In the genomic region with DNA sequence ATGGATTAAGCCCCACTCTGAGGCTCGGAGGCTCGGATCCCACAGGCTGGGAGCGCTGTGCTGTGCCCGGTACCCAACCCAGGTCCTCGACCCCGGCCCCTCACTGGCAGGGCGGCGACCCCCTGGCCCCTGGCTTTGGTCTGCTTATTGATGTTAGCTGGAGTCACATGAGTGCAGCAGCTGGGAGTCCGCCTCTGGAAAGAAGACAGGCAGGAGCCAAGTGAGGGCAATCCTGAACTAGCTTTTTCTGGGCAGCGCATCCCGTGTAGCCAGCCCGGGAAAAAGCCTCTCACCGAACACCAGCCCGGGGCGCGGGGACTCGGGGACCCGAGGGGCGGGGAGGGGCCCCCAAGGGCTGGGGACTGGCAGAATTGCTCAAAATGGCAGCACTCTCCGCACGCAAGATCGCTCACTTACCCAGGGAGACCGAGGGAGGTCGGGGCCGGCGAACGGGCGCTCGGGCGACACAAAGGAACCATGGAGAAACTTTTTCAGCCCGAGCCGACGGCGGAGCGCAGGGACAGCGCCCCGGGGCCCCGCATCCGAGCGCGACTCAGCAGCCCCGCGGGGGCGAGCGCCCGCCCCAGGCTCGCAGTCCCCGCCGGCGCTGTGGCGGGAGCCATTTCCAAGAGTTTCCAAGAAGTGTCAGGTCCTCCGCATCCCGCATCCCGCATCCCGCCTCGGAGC, we compare ENCODE assay signal across 9 cellular contexts. TPM values are rescaled to one million over a fixed set of nuclear protein-coding genes. Genes with fewer than 3 reads are reported as not detected.
DNase-seq lines count a peak whose midpoint lies in the region; ATAC-seq, FAIRE-seq and TF ChIP-seq lines count a peak whose summit lies in the region.
"Had no signal": no experiment of that assay in that cellular context is flagged by ENCODE, and none has a peak within 500 bp of the region (broad histone marks: within the 10 kb centered on the region; RNA-seq: fewer than 3 reads in every experiment).

No MANE protein-coding gene starts in this region.

- no peaks in the 10 kb centered on the region for H3K36me3 ChIP-seq in kidney (ENCODE audit: control insufficient read depth in 1 of 2, insufficient read depth in 2 of 2, low read length in 2 of 2)
- no peaks in the 10 kb centered on the region for H3K36me3 ChIP-seq in subcutaneous abdominal adipose tissue (ENCODE audit: control insufficient read depth in 5 of 5, insufficient read depth in 5 of 5, low read length in 5 of 5)
- H3K36me3 ChIP-seq: BLaER1 had no signal

- H3K27ac Mint-ChIP-seq in activated naive CD8-positive, alpha-beta T cell = no peak overlapping the region
- H3K27ac Mint-ChIP-seq in stimulated activated effector memory CD8-positive, alpha-beta T cell treated with anti-CD3 and anti-CD28 coated beads, Interleukin-12 subunit alpha, Interleukin-12 subunit beta, amount 100 ng/mL, for 72 hours = no peak overlapping the region

- TF ChIP-seq CTCF in kidney (IDR thresholded peaks at IDR 0.05; ENCODE audit: borderline replicate concordance, extremely low read depth, insufficient read depth) = no peak

- H3K4me1 Mint-ChIP-seq in activated naive CD8-positive, alpha-beta T cell (ENCODE audit: low read depth) = peaks cover 9% of the 10 kb centered on the region
- H3K4me1 Mint-ChIP-seq in stimulated activated effector memory CD8-positive, alpha-beta T cell treated with anti-CD3 and anti-CD28 coated beads, Interleukin-12 subunit alpha, Interleukin-12 subunit beta, amount 100 ng/mL, for 72 hours = no peaks in the 10 kb centered on the region

- intact Hi-C loops in kidney (cut with DNase I) = no loop called here

- ATAC-seq in stimulated activated effector memory CD8-positive, alpha-beta T cell treated with anti-CD3 and anti-CD28 coated beads, Interleukin-12 subunit alpha, Interleukin-12 subunit beta, amount 100 ng/mL, for 72 hours = no peak

- FAIRE-seq in kidney (lab: Jason Lieb, UNC) = no peak

- H3K9me3 ChIP-seq in kidney (ENCODE audit: control insufficient read depth in 1 of 2, low read length in 2 of 2) (no peaks in the 10 kb centered on the region), subcutaneous abdominal adipose tissue (ENCODE audit: control insufficient read depth in 5 of 5, low read length in 5 of 5) (no peaks in the 10 kb centered on the region)

- H3K27me3 Mint-ChIP-seq in activated naive CD8-positive, alpha-beta T cell = peaks cover 30% of the 10 kb centered on the region

- no peaks in the 10 kb centered on the region for H3K9me3 Mint-ChIP-seq in activated naive CD8-positive, alpha-beta T cell (ENCODE audit: low read depth)
- no peaks in the 10 kb centered on the region for H3K9me3 Mint-ChIP-seq in stimulated activated effector memory CD8-positive, alpha-beta T cell treated with anti-CD3 and anti-CD28 coated beads, Interleukin-12 subunit alpha, Interleukin-12 subunit beta, amount 100 ng/mL, for 72 hours

- H3K9ac ChIP-seq in kidney (ENCODE audit: low read length in 2 of 2) = no peak overlapping the region
- no peak overlapping the region for H3K9ac ChIP-seq in subcutaneous abdominal adipose tissue (ENCODE audit: low read length in 5 of 5)
- H3K9ac ChIP-seq: BLaER1 had no signal

- no peaks in the 10 kb centered on the region for H3K36me3 Mint-ChIP-seq in activated naive CD8-positive, alpha-beta T cell
- H3K36me3 Mint-ChIP-seq in stimulated activated effector memory CD8-positive, alpha-beta T cell treated with anti-CD3 and anti-CD28 coated beads, Interleukin-12 subunit alpha, Interleukin-12 subunit beta, amount 100 ng/mL, for 72 hours = no peaks in the 10 kb centered on the region

- H3K27ac ChIP-seq in kidney (ENCODE audit: low read depth in 2 of 2, low read length in 2 of 2) (no peak overlapping the region), subcutaneous abdominal adipose tissue (ENCODE audit: low read depth, low read length) (no peak overlapping the region)
- H3K27ac ChIP-seq: BLaER1 had no signal

- peaks cover 0 to 4% of the 10 kb centered on the region in 2 donors for H3K4me1 ChIP-seq in kidney (ENCODE audit: control insufficient read depth in 1 of 2, insufficient read depth in 1 of 2, low read depth in 1 of 2, low read length in 2 of 2)
- H3K4me1 ChIP-seq in subcutaneous abdominal adipose tissue (ENCODE audit: control insufficient read depth in 5 of 5, insufficient read depth in 5 of 5, low read length in 5 of 5) = peaks cover 0 to 30% (median 24%) of the 10 kb centered on the region in 5 donors

- peak overlapping the region; percentile 77 for H3K4me3 Mint-ChIP-seq in activated naive CD8-positive, alpha-beta T cell
- H3K4me3 Mint-ChIP-seq in stimulated activated effector memory CD8-positive, alpha-beta T cell treated with anti-CD3 and anti-CD28 coated beads, Interleukin-12 subunit alpha, Interleukin-12 subunit beta, amount 100 ng/mL, for 72 hours = no peak overlapping the region

- peaks cover 22 to 60% (median 40%) of the 10 kb centered on the region in 5 donors for H3K27me3 ChIP-seq in subcutaneous abdominal adipose tissue (ENCODE audit: control insufficient read depth in 5 of 5, insufficient read depth in 4 of 5, low read length in 5 of 5)
- H3K27me3 ChIP-seq: BLaER1 had no signal

- H3K4me3 ChIP-seq in kidney (ENCODE audit: low read length in 2 of 2) = peak overlapping the region; percentile 7 to 44
- peak overlapping the region in 4 of 5 donors; percentile 36 to 58 (median 50) for H3K4me3 ChIP-seq in subcutaneous abdominal adipose tissue (ENCODE audit: low read depth in 1 of 5, low read length in 5 of 5)
- H3K4me3 ChIP-seq: BLaER1 had no signal

- DNase-seq in NCI-H2171 treated with DMSO at 0.1 percent for 48 hours (lab: John Stamatoyannopoulos, UW) (peak; percentile 67), NCI-H2171 (lab: John Stamatoyannopoulos, UW) (no peak), kidney (peak; percentile 79), HUDEP-2 (lab: John Stamatoyannopoulos, UW; ENCODE audit: unreplicated experiment in 76 of 76) (no peak)
- no peak for DNase-seq in activated CD8-positive, alpha-beta memory T cell treated with anti-CD3 and anti-CD28 coated beads for 24 hours
- no peak for DNase-seq in stimulated activated effector memory CD8-positive, alpha-beta T cell treated with anti-CD3 and anti-CD28 coated beads, Interleukin-12 subunit alpha, Interleukin-12 subunit beta, amount 100 ng/mL, for 72 hours (ENCODE audit: low spot score in 2 of 2)

RNA-seq across cellular contexts. Expression of a gene that starts 0.6 kb away (rescaled TPM):
- total RNA-seq in kidney = 0.31 TPM
- polyA plus RNA-seq in kidney (ENCODE audit: insufficient read depth, low read depth, low replicate concordance) = 2.1 TPM

Comparison
In these comparisons a context has a peak if more than half of its experiments do, and no peak if none do; other contexts are left out.
1. DNase-seq: peak in NCI-H2171 treated with DMSO at 0.1 percent for 48 hours (single experiment) and kidney (single experiment); none in NCI-H2171 (single experiment), HUDEP-2 (0 of 76), activated CD8-positive, alpha-beta memory T cell treated with anti-CD3 and anti-CD28 coated beads for 24 hours (single experiment) and stimulated activated effector memory CD8-positive, alpha-beta T cell treated with anti-CD3 and anti-CD28 coated beads, Interleukin-12 subunit alpha, Interleukin-12 subunit beta, amount 100 ng/mL, for 72 hours (0 of 2).